9 cellular contexts compared by ENCODE assay signal in the genomic region with DNA sequence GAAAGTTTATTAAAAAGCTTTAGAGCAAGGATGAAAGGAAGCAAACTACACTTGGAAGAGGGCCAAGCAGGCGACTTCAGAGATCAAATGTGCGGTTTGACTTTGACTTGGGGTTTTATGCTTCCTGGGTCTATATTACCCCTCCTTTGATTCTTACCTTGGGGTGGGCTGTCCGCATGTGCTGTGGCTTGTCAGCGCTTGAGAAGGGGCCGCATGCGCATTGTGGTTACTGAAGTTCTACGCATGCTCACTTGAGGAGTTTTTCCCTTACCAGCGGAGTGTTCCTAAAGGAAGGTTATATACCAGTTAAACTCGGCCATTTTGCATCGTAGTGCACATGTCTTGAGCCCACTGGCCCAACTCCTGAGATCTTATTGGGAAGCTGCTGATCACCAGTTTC. TPM values are rescaled to one million over a fixed set of nuclear protein-coding genes. Genes with fewer than 3 reads are reported as not detected.
DNase-seq lines count a peak whose midpoint lies in the region; ATAC-seq and TF ChIP-seq lines count a peak whose summit lies in the region.
"Had no signal": no experiment of that assay in that cellular context is flagged by ENCODE, and none has a peak within 500 bp of the region (broad histone marks: within the 10 kb centered on the region; RNA-seq: fewer than 3 reads in every experiment).

No MANE protein-coding gene starts in this region.

- H3K4me1 Mint-ChIP-seq in immature natural killer cell, result peaks cover 15 to 19% of the 10 kb centered on the region in 2 donors

- no peak overlapping the region for H3K4me2 ChIP-seq in osteoblast (ENCODE audit: insufficient read depth, low read length)

- no peaks in the 10 kb centered on the region for H3K9me3 Mint-ChIP-seq in immature natural killer cell

- H3K4me3 Mint-ChIP-seq in immature natural killer cell, result peak overlapping the region; percentile 71 to 81 (median 76)

- H3K27me3 Mint-ChIP-seq in immature natural killer cell (ENCODE audit: low read depth in 3 of 3), result peaks cover 0 to 12% (median 4%) of the 10 kb centered on the region in 3 donors

- no peaks in the 10 kb centered on the region for H3K36me3 Mint-ChIP-seq in immature natural killer cell

- H3K4me3 ChIP-seq in Peyer's patch, result peak overlapping the region in 1 of 4 donors; percentile 7
- no peak overlapping the region for H3K4me3 ChIP-seq in osteoblast (ENCODE audit: insufficient read depth, low read length)
- H3K4me3 ChIP-seq: adrenal gland had no signal

- no peaks in the 10 kb centered on the region for H3K79me2 ChIP-seq in osteoblast (ENCODE audit: insufficient read depth, low read length)

- TF ChIP-seq CTCF in Peyer's patch (IDR thresholded peaks at IDR 0.05), result no peak
- no peak for TF ChIP-seq CTCF in osteoblast (IDR thresholded peaks at IDR 0.05; ENCODE audit: extremely low read depth, low read depth, low read length)

- no peaks in the 10 kb centered on the region for H4K20me1 ChIP-seq in osteoblast (ENCODE audit: insufficient read depth, low read length)

- peak overlapping the region; percentile 35 to 90 (median 78) for H3K27ac Mint-ChIP-seq in immature natural killer cell

- H3K27ac ChIP-seq in Peyer's patch, result no peak overlapping the region
- no peak overlapping the region for H3K27ac ChIP-seq in osteoblast (ENCODE audit: low read depth, low read length)
- H3K27ac ChIP-seq: adrenal gland had no signal

- TF ChIP-seq POLR2A in Peyer's patch (IDR thresholded peaks at IDR 0.05), result no peak

- H3K4me1 ChIP-seq in Peyer's patch, result no peaks in the 10 kb centered on the region
- H3K4me1 ChIP-seq in osteoblast (ENCODE audit: insufficient read depth, low read length), result no peaks in the 10 kb centered on the region
- H3K4me1 ChIP-seq: adrenal gland had no signal

- H3K36me3 ChIP-seq in Peyer's patch (no peaks in the 10 kb centered on the region), osteoblast (ENCODE audit: insufficient read depth, low read length) (no peaks in the 10 kb centered on the region)
- H3K36me3 ChIP-seq: adrenal gland had no signal

- no peaks in the 10 kb centered on the region for H3K9me3 ChIP-seq in Peyer's patch
- no peaks in the 10 kb centered on the region for H3K9me3 ChIP-seq in osteoblast (ENCODE audit: low read depth, low read length)
- H3K9me3 ChIP-seq: adrenal gland had no signal

- peak; percentile 37 to 82 (median 55) for DNase-seq in Peyer's patch
- DNase-seq in activated T-cell treated with anti-CD3 and anti-CD28 coated beads for 4 hours, result peak; percentile 31
- peak; percentile 53 to 68 (median 63) for DNase-seq in immature natural killer cell
- peak; percentile 55 to 57 for DNase-seq in stimulated activated CD8-positive, alpha-beta memory T cell treated with anti-CD3 and anti-CD28 coated beads, Interleukin-7, amount 100 ng/mL, for 4 hours (ENCODE audit: low read depth in 2 of 2)
- no peak for DNase-seq in osteoblast (ENCODE audit: insufficient read length, low spot score, missing footprints)
- no peak for DNase-seq in hypothalamus (lab: John Stamatoyannopoulos, UW)
- DNase-seq in DMS79 (lab: John Stamatoyannopoulos, UW), result no peak

- H3K27me3 ChIP-seq in Peyer's patch (no peaks in the 10 kb centered on the region), osteoblast (ENCODE audit: insufficient read depth, low read length) (no peaks in the 10 kb centered on the region)
- H3K27me3 ChIP-seq: adrenal gland had no signal

- H2AFZ ChIP-seq in osteoblast (ENCODE audit: low read length), result no peak overlapping the region

- no peak for ATAC-seq in GM19023 (IDR thresholded peaks at IDR 0.05; ENCODE audit: unreplicated experiment)

RNA-seq across cellular contexts. Expression of a gene that starts 9.9 kb away (rescaled TPM):
- total RNA-seq in Peyer's patch (not detected), osteoblast (under 0.01 TPM in 1 of 2 replicates, not detected in the other)
- not detected for polyA plus RNA-seq in immature natural killer cell

Comparison
In these comparisons a context has a peak if more than half of its experiments do, and no peak if none do; other contexts are left out.
1. DNase-seq: peak in Peyer's patch (3 of 3), activated T-cell treated with anti-CD3 and anti-CD28 coated beads for 4 hours (single experiment), immature natural killer cell (3 of 3) and stimulated activated CD8-positive, alpha-beta memory T cell treated with anti-CD3 and anti-CD28 coated beads, Interleukin-7, amount 100 ng/mL, for 4 hours (2 of 2); none in osteoblast (single experiment), hypothalamus (0 of 51) and DMS79 (single experiment).